7 cellular contexts compared by ENCODE assay signal in the genomic region with DNA sequence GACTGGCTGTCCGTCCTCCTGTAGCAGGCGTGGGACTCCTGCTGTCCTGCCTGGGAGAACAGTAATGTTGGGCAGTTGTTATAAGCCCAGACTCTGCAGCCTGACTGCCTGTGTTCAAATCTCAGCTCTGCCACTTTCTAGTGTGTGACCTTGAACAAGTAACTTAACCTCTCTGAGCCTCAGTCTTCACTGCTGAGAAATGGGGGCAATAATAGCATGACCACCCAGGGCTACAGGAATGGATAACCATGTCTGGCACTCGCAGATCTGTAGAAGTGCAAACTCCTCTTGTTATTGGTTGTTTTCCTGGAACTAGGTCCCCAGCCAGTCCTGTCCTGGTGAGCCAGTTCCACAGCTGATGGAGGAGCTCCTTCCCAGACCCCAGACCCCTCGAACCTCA.
"Had no signal": no experiment of that assay in that cellular context is flagged by ENCODE, and none has a peak within 500 bp of the region (broad histone marks: within the 10 kb centered on the region; RNA-seq: fewer than 3 reads in every experiment).

No MANE protein-coding gene starts in this region.

- H3K36me3 ChIP-seq: HAP-1 had no signal

- FAIRE-seq: HTR-8/SVneo had no signal

- ATAC-seq: GM23338, HCT116 had no signal

- H3K4me2 ChIP-seq: GM23338 had no signal

- H3K4me1 ChIP-seq: HAP-1 had no signal

- DNase-seq: H7, HFFc6, KG1 had no signal

- H3K4me3 ChIP-seq: GM23338, HAP-1 had no signal

- H2AFZ ChIP-seq: GM23338 had no signal

- H3K9me3 ChIP-seq: HAP-1 had no signal
